In the genomic region with DNA sequence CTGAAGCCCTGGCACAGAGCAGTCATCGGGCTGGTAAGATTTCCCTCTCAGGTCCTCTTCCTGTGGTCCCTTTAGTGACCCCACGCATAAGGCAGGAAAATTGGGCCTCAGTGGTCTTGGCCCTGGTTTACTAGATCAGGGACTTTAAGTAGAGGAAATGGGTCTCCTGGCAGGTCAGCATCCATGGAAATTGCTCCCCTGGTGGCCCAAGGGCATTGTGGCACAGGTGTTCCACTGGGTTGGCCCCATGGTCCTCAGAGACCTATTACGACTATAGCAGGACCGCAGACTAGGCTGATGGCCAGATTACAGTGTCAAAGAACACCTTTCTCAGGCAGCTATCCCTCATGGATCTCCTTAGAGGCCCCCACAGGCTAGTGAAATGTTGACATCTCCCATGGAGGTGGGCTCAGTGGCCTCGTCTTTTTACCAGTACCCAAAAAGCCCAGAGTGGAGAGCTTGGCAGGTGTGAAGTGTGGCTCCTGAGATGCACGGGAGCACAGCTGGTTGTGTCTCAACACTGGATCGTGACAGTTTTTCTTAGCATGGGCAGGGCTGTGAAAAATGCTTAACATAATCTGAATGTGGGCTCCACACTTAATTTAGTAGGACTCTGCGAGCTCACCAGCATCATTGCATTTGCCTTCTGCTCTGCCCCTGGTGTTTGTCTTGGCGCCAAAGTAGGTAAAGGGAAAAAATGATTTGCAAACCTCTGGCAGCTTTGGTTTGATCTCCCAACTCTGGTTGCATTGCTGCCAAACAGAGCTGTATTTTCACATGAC, we compare ENCODE assay signal across 10 cellular contexts.
DNase-seq lines count a peak whose midpoint lies in the region; TF ChIP-seq lines count a peak whose summit lies in the region.
"Had no signal": no experiment of that assay in that cellular context is flagged by ENCODE, and none has a peak within 500 bp of the region (broad histone marks: within the 10 kb centered on the region; RNA-seq: fewer than 3 reads in every experiment).

No MANE protein-coding gene starts in this region.

- peak overlapping the region; percentile 33 for H3K18ac ChIP-seq in neuronal stem cell (ENCODE audit: low read length)

- no peak overlapping the region for H3K23ac ChIP-seq in neuronal stem cell (ENCODE audit: low read depth, low read length, poor library complexity)

- POLR2A ChIA-PET in MCF 10A (lab: Yijun Ruan, JAX) (interaction anchor here (0.9 to 3.5 kb wide), 20 partner anchors 7 to 98 kb away, joined by 3 to 26 read pairs (median 4); no protein-coding TSS in a partner anchor), HEK293T (lab: Yijun Ruan, JAX) (no interaction called here)

- DNase-seq in MCF 10A (ENCODE audit: unreplicated experiment) (peak; percentile 69), mammary epithelial cell (no peak), endodermal cell (peak; percentile 59), neuronal stem cell (ENCODE audit: low spot score) (no peak), tibial artery (peak; percentile 76 to 88), HEK293T (ENCODE audit: extremely low spot score) (no peak), H7 (no peak)
- no peak for DNase-seq in activated CD4-positive, alpha-beta T cell treated with anti-CD3 and anti-CD28 coated beads, Interleukin-2, amount 10 ng/mL, durations not matched to agents 24 days and 14 days
- DNase-seq: activated naive CD4-positive, alpha-beta T cell treated with anti-CD3 and anti-CD28 coated beads for 36 hours; stimulated activated naive CD8-positive, alpha-beta T cell treated with anti-CD3 and anti-CD28 coated beads, Interleukin-15, amount 100 ng/mL, for 72 hours had no signal

- in situ Hi-C loops in mammary epithelial cell (cut with MboI; ENCODE audit: low sequenced_read_pairs in 2 of 2) = no loop called here

- H3K27me3 Mint-ChIP-seq in MCF 10A (ENCODE audit: insufficient read depth, unreplicated experiment) (no peaks in the 10 kb centered on the region), endodermal cell (ENCODE audit: insufficient read depth) (peaks cover 14% of the 10 kb centered on the region)
- peaks cover 5% of the 10 kb centered on the region for H3K27me3 Mint-ChIP-seq in activated CD4-positive, alpha-beta T cell treated with anti-CD3 and anti-CD28 coated beads, Interleukin-2, amount 10 ng/mL, durations not matched to agents 24 days and 14 days
- H3K27me3 Mint-ChIP-seq: stimulated activated naive CD8-positive, alpha-beta T cell treated with anti-CD3 and anti-CD28 coated beads, Interleukin-15, amount 100 ng/mL, for 72 hours had no signal

- H3K9me3 Mint-ChIP-seq in MCF 10A (ENCODE audit: unreplicated experiment) (no peaks in the 10 kb centered on the region), endodermal cell (no peaks in the 10 kb centered on the region)
- no peaks in the 10 kb centered on the region for H3K9me3 Mint-ChIP-seq in activated CD4-positive, alpha-beta T cell treated with anti-CD3 and anti-CD28 coated beads, Interleukin-2, amount 10 ng/mL, durations not matched to agents 24 days and 14 days
- H3K9me3 Mint-ChIP-seq: activated naive CD4-positive, alpha-beta T cell treated with anti-CD3 and anti-CD28 coated beads for 36 hours; stimulated activated naive CD8-positive, alpha-beta T cell treated with anti-CD3 and anti-CD28 coated beads, Interleukin-15, amount 100 ng/mL, for 72 hours had no signal

- no peak overlapping the region for H2BK12ac ChIP-seq in neuronal stem cell (ENCODE audit: low read length)

- no peak overlapping the region for H3K27ac ChIP-seq in mammary epithelial cell (ENCODE audit: insufficient read depth, low read depth, low read length)
- no peak overlapping the region for H3K27ac ChIP-seq in endodermal cell (ENCODE audit: low read depth, low read length)
- no peak overlapping the region for H3K27ac ChIP-seq in neuronal stem cell (replicated peaks; ENCODE audit: low read length)
- peak overlapping the region; percentile 94 to 95 for H3K27ac ChIP-seq in tibial artery

- H3K27ac Mint-ChIP-seq in MCF 10A (ENCODE audit: low read depth, unreplicated experiment) = peak overlapping the region; percentile 88
- H3K27ac Mint-ChIP-seq in endodermal cell = no peak overlapping the region
- no peak overlapping the region for H3K27ac Mint-ChIP-seq in activated CD4-positive, alpha-beta T cell treated with anti-CD3 and anti-CD28 coated beads, Interleukin-2, amount 10 ng/mL, durations not matched to agents 24 days and 14 days
- H3K27ac Mint-ChIP-seq: activated naive CD4-positive, alpha-beta T cell treated with anti-CD3 and anti-CD28 coated beads for 36 hours; stimulated activated naive CD8-positive, alpha-beta T cell treated with anti-CD3 and anti-CD28 coated beads, Interleukin-15, amount 100 ng/mL, for 72 hours had no signal

- H3K4me1 Mint-ChIP-seq in MCF 10A (ENCODE audit: insufficient read depth, unreplicated experiment) (peaks cover 80% of the 10 kb centered on the region), endodermal cell (peaks cover 7% of the 10 kb centered on the region)
- peaks cover 15% of the 10 kb centered on the region for H3K4me1 Mint-ChIP-seq in activated CD4-positive, alpha-beta T cell treated with anti-CD3 and anti-CD28 coated beads, Interleukin-2, amount 10 ng/mL, durations not matched to agents 24 days and 14 days

- H2BK5ac ChIP-seq in neuronal stem cell (ENCODE audit: low read length) = no peak overlapping the region

- H3K4me3 ChIP-seq in mammary epithelial cell (replicated peaks in 1 of 3; ENCODE audit: insufficient read depth in 1 of 3, low read depth in 2 of 3, low read length in 3 of 3) = no peak overlapping the region
- no peak overlapping the region for H3K4me3 ChIP-seq in endodermal cell (ENCODE audit: low read length)
- no peak overlapping the region for H3K4me3 ChIP-seq in neuronal stem cell (ENCODE audit: low read length in 2 of 2)
- peak overlapping the region in 1 of 2 donors; percentile 29 for H3K4me3 ChIP-seq in tibial artery
- H3K4me3 ChIP-seq in H7 (ENCODE audit: insufficient read depth, low read depth, low read length) = no peak overlapping the region

- no peak overlapping the region for H2BK120ac ChIP-seq in neuronal stem cell (ENCODE audit: low read depth, low read length)

- no peak overlapping the region for H3K4me3 Mint-ChIP-seq in MCF 10A (ENCODE audit: unreplicated experiment)
- no peak overlapping the region for H3K4me3 Mint-ChIP-seq in endodermal cell
- no peak overlapping the region for H3K4me3 Mint-ChIP-seq in activated CD4-positive, alpha-beta T cell treated with anti-CD3 and anti-CD28 coated beads, Interleukin-2, amount 10 ng/mL, durations not matched to agents 24 days and 14 days
- H3K4me3 Mint-ChIP-seq: activated naive CD4-positive, alpha-beta T cell treated with anti-CD3 and anti-CD28 coated beads for 36 hours; stimulated activated naive CD8-positive, alpha-beta T cell treated with anti-CD3 and anti-CD28 coated beads, Interleukin-15, amount 100 ng/mL, for 72 hours had no signal

- H3K4me1 ChIP-seq in mammary epithelial cell (ENCODE audit: insufficient read depth, low read length) = peaks cover 15% of the 10 kb centered on the region
- H3K4me1 ChIP-seq in endodermal cell (ENCODE audit: control insufficient read depth, insufficient read depth, low read length) = no peaks in the 10 kb centered on the region
- H3K4me1 ChIP-seq in neuronal stem cell (ENCODE audit: control insufficient read depth in 2 of 2, insufficient read depth in 1 of 2, low read depth in 1 of 2, low read length in 2 of 2) = peaks cover 38 to 52% of the 10 kb centered on the region in 2 donors
- H3K4me1 ChIP-seq in tibial artery = peaks cover 4 to 100% (median 96%) of the 10 kb centered on the region in 4 donors

- no peaks in the 10 kb centered on the region for H3K27me3 ChIP-seq in mammary epithelial cell (ENCODE audit: insufficient read depth, low read length)
- no peaks in the 10 kb centered on the region for H3K27me3 ChIP-seq in endodermal cell (ENCODE audit: control insufficient read depth, insufficient read depth, low read length, poor library complexity, severe bottlenecking)
- H3K27me3 ChIP-seq in neuronal stem cell (ENCODE audit: control insufficient read depth in 3 of 3, insufficient read depth in 3 of 3, low read depth in 1 of 3, low read length in 3 of 3) = no peaks in the 10 kb centered on the region
- H3K27me3 ChIP-seq in tibial artery = no peaks in the 10 kb centered on the region
- H3K27me3 ChIP-seq in H7 (ENCODE audit: control insufficient read depth, insufficient read depth, low read length) = no peaks in the 10 kb centered on the region; the same call in 1 of the 2 replicates

- H3K4ac ChIP-seq in neuronal stem cell (ENCODE audit: low read length) = no peak overlapping the region

- TF ChIP-seq CTCF in MCF 10A (IDR thresholded peaks at IDR 0.05; ENCODE audit: unreplicated experiment) (no peak), mammary epithelial cell (conservative IDR thresholded peaks at IDR 0.05 in 1 of 2, IDR thresholded peaks at IDR 0.05 in 1 of 2; ENCODE audit: extremely low read depth in 1 of 2, insufficient read depth in 1 of 2, low read depth in 1 of 2, low read length in 2 of 2) (no peak), endodermal cell (conservative IDR thresholded peaks at IDR 0.05) (peak; percentile 57), tibial artery (IDR thresholded peaks at IDR 0.05) (peak in 1 of 2 experiments; percentile 18)

- H3K9ac ChIP-seq in mammary epithelial cell (ENCODE audit: insufficient read depth, low read length) = no peak overlapping the region
- H3K9ac ChIP-seq in endodermal cell (ENCODE audit: extremely low read depth, low read length, poor library complexity, severe bottlenecking) = no peak overlapping the region
- no peak overlapping the region for H3K9ac ChIP-seq in neuronal stem cell (ENCODE audit: low read depth, low read length, poor library complexity)

- H3K4me2 ChIP-seq in mammary epithelial cell (ENCODE audit: insufficient read depth, low read depth, low read length) (no peak overlapping the region), neuronal stem cell (ENCODE audit: insufficient read depth, low read length, poor library complexity, severe bottlenecking) (no peak overlapping the region)

- peaks cover 6% of the 10 kb centered on the region for H3K79me1 ChIP-seq in neuronal stem cell (ENCODE audit: low read depth, low read length)

- BruUV-seq in MCF 10A (replicated peaks; lab: Mats Ljungman, UMichigan) (no TSS peak), mammary epithelial cell (replicated peaks; lab: Mats Ljungman, UMichigan) (no TSS peak)

- H4K91ac ChIP-seq in neuronal stem cell (ENCODE audit: low read depth, low read length, poor library complexity) = no peak overlapping the region

- no peak overlapping the region for H2BK15ac ChIP-seq in neuronal stem cell (ENCODE audit: low read length)

- WGBS in mammary epithelial cell (ENCODE audit: low coverage, missing lambda C conversion rate) = 88% methylated on average over 9 of the region's 9 CpGs
- 96 to 97% methylated on average over 8 to 9 of the region's 9 CpGs for WGBS in endodermal cell (ENCODE audit: insufficient coverage in 1 of 2, insufficient read length in 1 of 2), 2 experiments
- WGBS in neuronal stem cell (ENCODE audit: extremely low coverage in 2 of 2, insufficient read length in 2 of 2, insufficient replicate concordance in 1 of 2), 2 donors = no CpG with 5 or more reads among the region's 9 CpGs

- dilution Hi-C loops in mammary epithelial cell (cut with HindIII; ENCODE audit: low sequenced_read_pairs) = no loop called here

- no peaks in the 10 kb centered on the region for H3K79me2 ChIP-seq in mammary epithelial cell (ENCODE audit: insufficient read depth, low read length)

- H3K36me3 ChIP-seq in mammary epithelial cell (ENCODE audit: insufficient read depth, low read length) = no peaks in the 10 kb centered on the region
- H3K36me3 ChIP-seq in endodermal cell (ENCODE audit: control insufficient read depth, insufficient read depth, low read length) = no peaks in the 10 kb centered on the region
- H3K36me3 ChIP-seq in neuronal stem cell (replicated peaks in 1 of 2; ENCODE audit: control insufficient read depth in 2 of 2, insufficient read depth in 2 of 2, low read length in 2 of 2) = peaks cover 0 to 5% of the 10 kb centered on the region in 2 donors
- peaks cover 11 to 29% (median 28%) of the 10 kb centered on the region in 3 donors for H3K36me3 ChIP-seq in tibial artery
- no peaks in the 10 kb centered on the region for H3K36me3 ChIP-seq in H7 (replicated peaks; ENCODE audit: control insufficient read depth, insufficient read depth, low read length)

- H3K36me3 Mint-ChIP-seq in MCF 10A (ENCODE audit: insufficient read depth, unreplicated experiment) (peaks cover 98% of the 10 kb centered on the region), endodermal cell (ENCODE audit: low read depth) (no peaks in the 10 kb centered on the region)
- no peaks in the 10 kb centered on the region for H3K36me3 Mint-ChIP-seq in activated CD4-positive, alpha-beta T cell treated with anti-CD3 and anti-CD28 coated beads, Interleukin-2, amount 10 ng/mL, durations not matched to agents 24 days and 14 days (ENCODE audit: low read depth)

- CTCF ChIA-PET in MCF 10A (lab: Yijun Ruan, JAX) (interaction anchor here (0.5 to 1.3 kb wide), 6 partner anchors 10 to 128 kb away, joined by 3 to 6 read pairs (median 4); no protein-coding TSS in a partner anchor), mammary epithelial cell (lab: Charles Lee; ENCODE audit: low non-redundant PET) (interaction anchor here (0.7 kb wide), 1 partner anchor 14 kb away, joined by 3 read pairs; no protein-coding TSS in a partner anchor), HEK293T (lab: Yijun Ruan, JAX) (no interaction called here)

- no peak overlapping the region for H2AFZ ChIP-seq in mammary epithelial cell (ENCODE audit: low read depth, low read length)
- H2AFZ ChIP-seq in neuronal stem cell (ENCODE audit: low read length) = no peak overlapping the region

- H4K8ac ChIP-seq in neuronal stem cell (ENCODE audit: low read depth, low read length) = no peak overlapping the region

- intact Hi-C loops in MCF 10A (cut with micrococcal nuclease) = no loop called here
- intact Hi-C loops in mammary epithelial cell (cut with micrococcal nuclease) = loop anchor here (5.0 kb wide), 1 partner anchor 34 kb away; no protein-coding TSS in a partner anchor
- intact Hi-C loops in tibial artery (cut with DNase I; ENCODE audit: low total_unique reads) = no loop called here
- intact Hi-C loops in activated CD4-positive, alpha-beta T cell treated with anti-CD3 and anti-CD28 coated beads, Interleukin-2, amount 10 ng/mL, durations not matched to agents 24 days and 14 days (cut with micrococcal nuclease) = no loop called here

- H3K14ac ChIP-seq in neuronal stem cell (ENCODE audit: low read length) = no peak overlapping the region

- no peaks in the 10 kb centered on the region for H4K20me1 ChIP-seq in mammary epithelial cell (ENCODE audit: insufficient read depth, low read length)

- H3K9me3 ChIP-seq in mammary epithelial cell (replicated peaks; ENCODE audit: insufficient read depth, low read length) (no peaks in the 10 kb centered on the region), endodermal cell (ENCODE audit: control insufficient read depth, low read length) (no peaks in the 10 kb centered on the region), neuronal stem cell (replicated peaks in 1 of 2; ENCODE audit: control insufficient read depth in 2 of 2, insufficient read depth in 1 of 2, low read depth in 1 of 2, low read length in 2 of 2) (peaks cover 0 to 5% of the 10 kb centered on the region in 2 donors), tibial artery (no peaks in the 10 kb centered on the region)

- no peak overlapping the region for H2AK5ac ChIP-seq in neuronal stem cell (ENCODE audit: low read depth, low read length)

Comparison
In these comparisons a context has a peak if more than half of its experiments do, and no peak if none do; other contexts are left out.
1. DNase-seq: peak in MCF 10A (single experiment), endodermal cell (single experiment) and tibial artery (2 of 2); none in mammary epithelial cell (single experiment), neuronal stem cell (single experiment), HEK293T (single experiment), activated CD4-positive, alpha-beta T cell treated with anti-CD3 and anti-CD28 coated beads, Interleukin-2, amount 10 ng/mL, durations not matched to agents 24 days and 14 days (single experiment) and H7 (single experiment).
2. H3K27ac ChIP-seq: peak in tibial artery (2 of 2); none in mammary epithelial cell (single experiment), endodermal cell (single experiment) and neuronal stem cell (single experiment).